ENCODE assay signal across 11 cellular contexts in genomic region chr10:7046615-7047014, GRCh38.
DNase-seq lines count a peak whose midpoint lies in the region; ATAC-seq, FAIRE-seq and TF ChIP-seq lines count a peak whose summit lies in the region.
"Had no signal": no experiment of that assay in that cellular context is flagged by ENCODE, and none has a peak within 500 bp of the region (broad histone marks: within the 10 kb centered on the region; RNA-seq: fewer than 3 reads in every experiment).

No MANE protein-coding gene starts in this region.

- no peaks in the 10 kb centered on the region for H3K27me3 Mint-ChIP-seq in activated T-helper 17 cell treated with anti-CD3 and anti-CD28 coated beads, Interleukin-2, amount 50 U/mL, for 72 hours
- H3K27me3 Mint-ChIP-seq: naive thymus-derived CD8-positive, alpha-beta T cell had no signal

- TF ChIP-seq CTCF in foreskin keratinocyte (conservative IDR thresholded peaks at IDR 0.05) (no peak), GM10248 (IDR thresholded peaks at IDR 0.05; ENCODE audit: control extremely low read depth, extremely low read depth, low read depth, missing control alignments) (no peak)

- H3K9me3 Mint-ChIP-seq in activated T-helper 17 cell treated with anti-CD3 and anti-CD28 coated beads, Interleukin-2, amount 50 U/mL, for 72 hours: peaks cover 4% of the 10 kb centered on the region

- H3K4me1 Mint-ChIP-seq in activated T-helper 17 cell treated with anti-CD3 and anti-CD28 coated beads, Interleukin-2, amount 50 U/mL, for 72 hours: peaks cover 37% of the 10 kb centered on the region

- FAIRE-seq in GM12892 (lab: Jason Lieb, UNC): peak; percentile 42

- POLR2A ChIA-PET in GM10248 (lab: Yijun Ruan, JAX): no interaction called here

- H3K27me3 ChIP-seq in foreskin keratinocyte: peaks cover 3% of the 10 kb centered on the region

- H3K27ac Mint-ChIP-seq in activated T-helper 17 cell treated with anti-CD3 and anti-CD28 coated beads, Interleukin-2, amount 50 U/mL, for 72 hours: peak overlapping the region; percentile 0

- H3K36me3 Mint-ChIP-seq in activated T-helper 17 cell treated with anti-CD3 and anti-CD28 coated beads, Interleukin-2, amount 50 U/mL, for 72 hours (ENCODE audit: low read depth): no peaks in the 10 kb centered on the region

- peak; percentile 61 for ATAC-seq in GM19467 (IDR thresholded peaks at IDR 0.05; ENCODE audit: unreplicated experiment)
- ATAC-seq in HG03135 (IDR thresholded peaks at IDR 0.05; ENCODE audit: unreplicated experiment): peak; percentile 66
- ATAC-seq in activated T-helper 17 cell treated with anti-CD3 and anti-CD28 coated beads, Interleukin-2, amount 50 U/mL, for 72 hours (replicated peaks): peak; percentile 74
- ATAC-seq in HG02759 (IDR thresholded peaks at IDR 0.05; ENCODE audit: unreplicated experiment): no peak
- no peak for ATAC-seq in foreskin keratinocyte

- DNase-seq in GM12892 (ENCODE audit: insufficient read length) (no peak), foreskin keratinocyte (no peak), NCI-H2107 treated with DMSO at 0.1 percent for 48 hours (lab: John Stamatoyannopoulos, UW; ENCODE audit: unreplicated experiment) (no peak), GM10248 (ENCODE audit: extremely low spot score) (no peak)
- DNase-seq: GM23248 had no signal

- CTCF ChIA-PET in GM10248 (lab: Yijun Ruan, JAX): interaction anchor here (1.1 kb wide), 1 partner anchor 8 kb away, joined by 4 read pairs; no protein-coding TSS in a partner anchor

- TF ChIP-seq POLR2A in GM12892 (IDR thresholded peaks at IDR 0.05; ENCODE audit: low read depth, low read length): no peak

- no peaks in the 10 kb centered on the region for H3K4me1 ChIP-seq in foreskin keratinocyte

- no peak overlapping the region for H3K27ac ChIP-seq in foreskin keratinocyte
- H3K27ac ChIP-seq: GM23248, KMS-11 had no signal

- peak overlapping the region; percentile 25 for H3K4me3 Mint-ChIP-seq in activated T-helper 17 cell treated with anti-CD3 and anti-CD28 coated beads, Interleukin-2, amount 50 U/mL, for 72 hours

Comparison
In these comparisons a context has a peak if more than half of its experiments do, and no peak if none do; other contexts are left out.
1. ATAC-seq: peak in GM19467 (single experiment), HG03135 (single experiment) and activated T-helper 17 cell treated with anti-CD3 and anti-CD28 coated beads, Interleukin-2, amount 50 U/mL, for 72 hours (single experiment); none in HG02759 (single experiment) and foreskin keratinocyte (single experiment).